Comparison of ENCODE assay signal across 10 cellular contexts in the genomic region with DNA sequence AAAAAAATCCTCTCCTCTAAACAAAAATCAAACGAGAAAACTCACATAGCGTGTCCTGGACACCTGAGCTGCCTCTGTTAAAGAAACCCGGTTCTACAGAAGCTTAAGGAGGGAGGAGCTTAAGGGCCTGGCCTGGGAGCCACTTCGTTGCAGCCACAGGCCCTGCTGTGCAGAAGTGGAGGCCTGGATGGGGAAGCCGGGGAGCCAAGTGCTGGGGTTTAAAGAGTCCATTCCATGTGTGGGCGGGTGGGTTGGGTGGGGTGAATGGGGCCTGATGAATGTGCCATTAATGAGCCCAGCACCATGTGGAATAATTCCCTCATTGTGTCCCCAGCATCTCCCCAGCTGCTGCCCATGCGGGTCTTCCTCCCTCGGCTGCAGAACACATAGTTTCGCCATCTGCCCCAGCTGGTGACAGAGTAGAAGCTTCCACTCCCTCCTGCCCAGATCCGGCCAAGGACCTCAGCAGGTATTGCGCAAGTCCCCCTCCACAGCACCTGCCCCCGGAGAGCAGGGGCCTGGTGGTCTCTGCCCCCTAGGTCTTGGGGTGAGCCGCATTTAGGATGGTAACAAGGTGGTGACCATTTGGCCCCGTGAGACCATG.
DNase-seq lines count a peak whose midpoint lies in the region; ATAC-seq and TF ChIP-seq lines count a peak whose summit lies in the region.
"Had no signal": no experiment of that assay in that cellular context is flagged by ENCODE, and none has a peak within 500 bp of the region (broad histone marks: within the 10 kb centered on the region; RNA-seq: fewer than 3 reads in every experiment).

No MANE protein-coding gene starts in this region.

- POLR2A ChIA-PET in MCF 10A (lab: Yijun Ruan, JAX) = interaction anchor here (1.0 to 3.8 kb wide), 2 partner anchors 15 to 58 kb away, joined by 3 to 49 read pairs; no protein-coding TSS in a partner anchor

- no peak for TF ChIP-seq EP300 in suprapubic skin (IDR thresholded peaks at IDR 0.05)

- no peak overlapping the region for H3K4me3 ChIP-seq in mammary epithelial cell (replicated peaks in 1 of 3; ENCODE audit: insufficient read depth in 1 of 3, low read depth in 2 of 3, low read length in 3 of 3)
- no peak overlapping the region for H3K4me3 ChIP-seq in right lobe of liver
- H3K4me3 ChIP-seq in tibial artery = no peak overlapping the region
- no peak overlapping the region for H3K4me3 ChIP-seq in suprapubic skin
- H3K4me3 ChIP-seq: colonic mucosa had no signal

- in situ Hi-C loops in mammary epithelial cell (cut with MboI; ENCODE audit: low sequenced_read_pairs in 2 of 2) = no loop called here

- BruUV-seq in mammary epithelial cell (replicated peaks; lab: Mats Ljungman, UMichigan) (no TSS peak), MCF 10A (replicated peaks; lab: Mats Ljungman, UMichigan) (no TSS peak)

- H3K36me3 Mint-ChIP-seq in MCF 10A (ENCODE audit: insufficient read depth, unreplicated experiment) = peaks cover 93% of the 10 kb centered on the region

- intact Hi-C loops in mammary epithelial cell (cut with micrococcal nuclease) (loop anchor here (2.0 kb wide), 1 partner anchor 31 kb away; no protein-coding TSS in a partner anchor), MCF 10A (cut with micrococcal nuclease) (loop anchor here (10.0 kb wide), 1 partner anchor 121 kb away; no protein-coding TSS in a partner anchor), right lobe of liver (cut with DNase I) (loop anchor here in 1 of 2 donors (10.0 kb wide), 1 partner anchor 51 kb away; no protein-coding TSS in a partner anchor), tibial artery (cut with DNase I; ENCODE audit: low total_unique reads) (no loop called here)

- H3K79me2 ChIP-seq in mammary epithelial cell (ENCODE audit: insufficient read depth, low read length) = peaks cover 29% of the 10 kb centered on the region

- TF ChIP-seq POLR2A in right lobe of liver (IDR thresholded peaks at IDR 0.05) = no peak
- no peak for TF ChIP-seq POLR2A in suprapubic skin (IDR thresholded peaks at IDR 0.05)

- peaks cover 6% of the 10 kb centered on the region for H3K36me3 ChIP-seq in mammary epithelial cell (ENCODE audit: insufficient read depth, low read length)
- no peaks in the 10 kb centered on the region for H3K36me3 ChIP-seq in right lobe of liver
- peaks cover 0 to 21% (median 13%) of the 10 kb centered on the region in 3 donors for H3K36me3 ChIP-seq in tibial artery
- peaks cover 11% of the 10 kb centered on the region for H3K36me3 ChIP-seq in suprapubic skin
- H3K36me3 ChIP-seq: colonic mucosa had no signal

- CTCF ChIA-PET in mammary epithelial cell (lab: Charles Lee; ENCODE audit: low non-redundant PET) = interaction anchor here (0.7 kb wide), 3 partner anchors 8 to 325 kb away, joined by 3 to 7 read pairs (median 4); no protein-coding TSS in a partner anchor
- CTCF ChIA-PET in MCF 10A (lab: Yijun Ruan, JAX) = interaction anchor here (0.8 to 2.1 kb wide), 6 partner anchors 9 to 265 kb away, joined by 3 to 13 read pairs (median 6); no protein-coding TSS in a partner anchor

- no peak overlapping the region for H2AFZ ChIP-seq in mammary epithelial cell (ENCODE audit: low read depth, low read length)

- dilution Hi-C loops in mammary epithelial cell (cut with HindIII; ENCODE audit: low sequenced_read_pairs) = loop anchor here (5.0 kb wide), 1 partner anchor 56 kb away; no protein-coding TSS in a partner anchor

- 56% methylated on average over 5 of the region's 14 CpGs for WGBS in mammary epithelial cell (ENCODE audit: low coverage, missing lambda C conversion rate)
- 33% methylated on average over 5 of the region's 14 CpGs for WGBS in right lobe of liver (ENCODE audit: insufficient coverage, low coverage, low lambda C conversion rate, missing lambda C conversion rate)
- 61% methylated on average over 5 of the region's 14 CpGs for WGBS in suprapubic skin

- H3K27me3 ChIP-seq in mammary epithelial cell (ENCODE audit: insufficient read depth, low read length) (no peaks in the 10 kb centered on the region), right lobe of liver (no peaks in the 10 kb centered on the region), tibial artery (no peaks in the 10 kb centered on the region), suprapubic skin (no peaks in the 10 kb centered on the region)
- H3K27me3 ChIP-seq: colonic mucosa had no signal

- no peak overlapping the region for H3K27ac ChIP-seq in mammary epithelial cell (ENCODE audit: insufficient read depth, low read depth, low read length)
- H3K27ac ChIP-seq in right lobe of liver = peak overlapping the region; percentile 69 to 83 (median 76)
- H3K27ac ChIP-seq in tibial artery = peak overlapping the region; percentile 81 to 88
- H3K27ac ChIP-seq in suprapubic skin = no peak overlapping the region
- H3K27ac ChIP-seq: colonic mucosa had no signal

- H3K9me3 Mint-ChIP-seq in MCF 10A (ENCODE audit: unreplicated experiment) = peaks cover 6% of the 10 kb centered on the region

- ATAC-seq in right lobe of liver = peak; percentile 35 to 60 (median 54)

- H3K9ac ChIP-seq in mammary epithelial cell (ENCODE audit: insufficient read depth, low read length) = no peak overlapping the region

- DNase-seq in mammary epithelial cell = peak; percentile 31
- no peak for DNase-seq in MCF 10A (ENCODE audit: unreplicated experiment)
- peak in 40 of 58 donors; percentile 22 to 81 (median 54) for DNase-seq in anterior cingulate cortex (lab: John Stamatoyannopoulos, UW)
- peak; percentile 59 to 78 (median 72) for DNase-seq in right lobe of liver
- no peak for DNase-seq in tibial artery
- no peak for DNase-seq in CD1c-positive myeloid dendritic cell (ENCODE audit: extremely low spot score)
- no peak for DNase-seq in stimulated activated CD4-positive, alpha-beta T cell treated with anti-CD3 and anti-CD28 coated beads, Interleukin-4, amount 100 ng/mL, for 4 hours
- DNase-seq in suprapubic skin (ENCODE audit: low spot score in 2 of 2) = no peak

- H3K4me2 ChIP-seq in mammary epithelial cell (ENCODE audit: insufficient read depth, low read depth, low read length) = no peak overlapping the region

- H3K4me1 Mint-ChIP-seq in MCF 10A (ENCODE audit: insufficient read depth, unreplicated experiment) = peaks cover 39% of the 10 kb centered on the region
- H3K4me1 Mint-ChIP-seq: activated B cell treated with CpG ODN at 0.5 μM for 24 hours had no signal

- H3K9me3 ChIP-seq in mammary epithelial cell (replicated peaks; ENCODE audit: insufficient read depth, low read length) (no peaks in the 10 kb centered on the region), right lobe of liver (no peaks in the 10 kb centered on the region), tibial artery (no peaks in the 10 kb centered on the region), suprapubic skin (no peaks in the 10 kb centered on the region)
- H3K9me3 ChIP-seq: colonic mucosa had no signal

- no peak for TF ChIP-seq CTCF in mammary epithelial cell (conservative IDR thresholded peaks at IDR 0.05 in 1 of 2, IDR thresholded peaks at IDR 0.05 in 1 of 2; ENCODE audit: extremely low read depth in 1 of 2, insufficient read depth in 1 of 2, low read depth in 1 of 2, low read length in 2 of 2)
- TF ChIP-seq CTCF in MCF 10A (IDR thresholded peaks at IDR 0.05; ENCODE audit: unreplicated experiment) = no peak
- TF ChIP-seq CTCF in right lobe of liver (IDR thresholded peaks at IDR 0.05) = no peak
- no peak for TF ChIP-seq CTCF in tibial artery (IDR thresholded peaks at IDR 0.05)
- no peak for TF ChIP-seq CTCF in suprapubic skin (IDR thresholded peaks at IDR 0.05)

- H3K27me3 Mint-ChIP-seq in MCF 10A (ENCODE audit: insufficient read depth, unreplicated experiment) = no peaks in the 10 kb centered on the region

- H3K4me1 ChIP-seq in mammary epithelial cell (ENCODE audit: insufficient read depth, low read length) (peaks cover 39% of the 10 kb centered on the region), right lobe of liver (peaks cover 0 to 43% (median 18%) of the 10 kb centered on the region in 4 donors), tibial artery (peaks cover 0 to 60% (median 52%) of the 10 kb centered on the region in 4 donors), suprapubic skin (peaks cover 61% of the 10 kb centered on the region)
- H3K4me1 ChIP-seq: colonic mucosa had no signal

- H3K4me3 Mint-ChIP-seq in MCF 10A (ENCODE audit: unreplicated experiment) = no peak overlapping the region
- H3K4me3 Mint-ChIP-seq: activated B cell treated with CpG ODN at 0.5 μM for 24 hours had no signal

- H4K20me1 ChIP-seq in mammary epithelial cell (ENCODE audit: insufficient read depth, low read length) = no peaks in the 10 kb centered on the region

- no peak overlapping the region for H3K27ac Mint-ChIP-seq in MCF 10A (ENCODE audit: low read depth, unreplicated experiment)
- H3K27ac Mint-ChIP-seq: activated B cell treated with CpG ODN at 0.5 μM for 24 hours had no signal

Comparison
In these comparisons a context has a peak if more than half of its experiments do, and no peak if none do; other contexts are left out.
1. DNase-seq: peak in mammary epithelial cell (single experiment), anterior cingulate cortex (40 of 58) and right lobe of liver (3 of 3); none in MCF 10A (single experiment), tibial artery (0 of 2), CD1c-positive myeloid dendritic cell (single experiment), stimulated activated CD4-positive, alpha-beta T cell treated with anti-CD3 and anti-CD28 coated beads, Interleukin-4, amount 100 ng/mL, for 4 hours (0 of 2) and suprapubic skin (0 of 2).
2. H3K27ac ChIP-seq: peak in right lobe of liver (3 of 3) and tibial artery (2 of 2); none in mammary epithelial cell (single experiment) and suprapubic skin (single experiment).